In the genomic region with DNA sequence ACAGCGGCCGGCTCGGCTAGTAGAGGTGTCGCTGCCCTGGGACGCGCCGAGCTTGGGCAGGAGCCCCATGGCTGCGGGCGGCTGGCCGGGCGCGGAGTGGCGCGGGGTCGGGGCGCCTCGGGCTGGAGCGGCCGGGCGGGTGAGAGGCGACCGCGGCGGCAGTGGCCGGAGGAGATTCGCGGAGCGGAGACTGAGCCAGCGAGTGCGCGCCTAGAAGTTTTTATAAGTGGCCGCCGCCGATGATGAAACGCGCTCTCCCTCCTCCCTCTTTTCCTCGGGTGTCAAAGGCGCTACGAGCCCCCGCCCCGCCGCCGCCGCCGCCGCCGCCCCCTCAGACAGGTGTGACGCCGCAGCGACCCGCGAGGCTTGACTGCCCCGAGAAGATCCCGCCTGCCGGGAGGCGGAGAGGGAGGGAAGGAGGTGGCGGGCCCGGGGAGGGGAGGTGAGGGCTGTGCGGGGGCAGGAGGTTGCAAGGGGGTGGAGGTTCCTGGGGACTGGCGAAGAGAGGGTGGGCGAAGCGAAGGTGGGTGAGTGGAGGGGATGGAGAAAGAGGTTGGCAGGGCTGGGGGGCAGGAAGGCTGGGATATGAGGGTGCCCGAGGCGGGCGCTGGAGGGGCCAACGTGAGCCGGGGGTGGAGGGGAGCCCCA, we compare ENCODE assay signal across 8 cellular contexts. TPM values are rescaled to one million over a fixed set of nuclear protein-coding genes. Genes with fewer than 3 reads are reported as not detected.
DNase-seq lines count a peak whose midpoint lies in the region; ATAC-seq and TF ChIP-seq lines count a peak whose summit lies in the region.

A gene (minus strand): TSS at position 192 of the 648 bp plus-strand sequence. CDS start 123 bp downstream, at position 69.

- no peaks in the 10 kb centered on the region for H3K36me3 ChIP-seq in mesenchymal stem cell (ENCODE audit: control insufficient read depth in 1 of 2, insufficient read depth in 2 of 2, low read depth in 1 of 2, low read length in 2 of 2)

- no peak within 1 kb of the TSS for H2BK12ac ChIP-seq in mesenchymal stem cell (ENCODE audit: low read length in 2 of 2)

- H3K9me3 Mint-ChIP-seq in effector memory CD8-positive, alpha-beta T cell = peaks cover 0 to 3% of the 10 kb centered on the region in 2 donors
- no peaks in the 10 kb centered on the region for H3K9me3 Mint-ChIP-seq in type B pancreatic cell

- no peaks in the 10 kb centered on the region for H3K36me3 Mint-ChIP-seq in effector memory CD8-positive, alpha-beta T cell (ENCODE audit: insufficient read depth)
- H3K36me3 Mint-ChIP-seq in type B pancreatic cell = no peaks in the 10 kb centered on the region

- H3K4me3 ChIP-seq in mesenchymal stem cell (ENCODE audit: insufficient read depth in 1 of 2, low read depth in 1 of 2, low read length in 2 of 2) = peak within 1 kb of the TSS; percentile 58 to 75

- peak within 1 kb of the TSS in 1 of 2 experiments; percentile 83 for H3K23ac ChIP-seq in mesenchymal stem cell (ENCODE audit: low read length in 2 of 2)

- TF ChIP-seq CTCF in type B pancreatic cell (conservative IDR thresholded peaks at IDR 0.05) = no peak

- no peak within 1 kb of the TSS for H2BK15ac ChIP-seq in mesenchymal stem cell (ENCODE audit: low read depth, poor library complexity, severe bottlenecking)

- ATAC-seq in effector memory CD8-positive, alpha-beta T cell (replicated peaks) = no peak
- ATAC-seq in GM18873 (IDR thresholded peaks at IDR 0.05; ENCODE audit: low FRiP score, unreplicated experiment) = no peak

- peak within 1 kb of the TSS in 1 of 2 experiments; percentile 18 for H3K18ac ChIP-seq in mesenchymal stem cell (ENCODE audit: low read depth in 1 of 2, low read length in 2 of 2)

- H3K4ac ChIP-seq in mesenchymal stem cell (ENCODE audit: low read depth in 1 of 2, low read length in 2 of 2) = no peak within 1 kb of the TSS

- H3K4me2 ChIP-seq in mesenchymal stem cell (ENCODE audit: low read length, poor library complexity, severe bottlenecking) = peak within 1 kb of the TSS; percentile 99

- no peak within 1 kb of the TSS for H4K8ac ChIP-seq in mesenchymal stem cell (ENCODE audit: low read length)

- peaks cover 15% of the 10 kb centered on the region for H3K4me1 ChIP-seq in mesenchymal stem cell (ENCODE audit: control insufficient read depth, insufficient read depth, low read depth, low read length)

- H3K27ac ChIP-seq in mesenchymal stem cell (ENCODE audit: low read length, poor library complexity, severe bottlenecking) = no peak within 1 kb of the TSS

- peaks cover 2 to 3% of the 10 kb centered on the region in 2 donors for H3K4me1 Mint-ChIP-seq in effector memory CD8-positive, alpha-beta T cell (ENCODE audit: low read depth in 2 of 2)
- peaks cover 4% of the 10 kb centered on the region for H3K4me1 Mint-ChIP-seq in type B pancreatic cell (ENCODE audit: unreplicated experiment)

- no peaks in the 10 kb centered on the region for H3K79me1 ChIP-seq in mesenchymal stem cell (replicated peaks; ENCODE audit: low read length, poor library complexity, severe bottlenecking)

- no peak within 1 kb of the TSS for H2BK5ac ChIP-seq in mesenchymal stem cell (ENCODE audit: low read depth, low read length, poor library complexity, severe bottlenecking)

- H4K91ac ChIP-seq in mesenchymal stem cell (ENCODE audit: low read length) = no peak within 1 kb of the TSS

- no peak within 1 kb of the TSS for H2AFZ ChIP-seq in mesenchymal stem cell (ENCODE audit: low read depth, low read length)

- DNase-seq in DMS53 (lab: John Stamatoyannopoulos, UW) (peak; percentile 65), DMS53 treated with DMSO at 0.1 percent for 48 hours (lab: John Stamatoyannopoulos, UW; ENCODE audit: unreplicated experiment) (no peak), NCI-H345 (lab: John Stamatoyannopoulos, UW) (peak; percentile 33), mesenchymal stem cell (peak; percentile 27), type B pancreatic cell (ENCODE audit: extremely low spot score, unreplicated experiment) (no peak), COLO829 (ENCODE audit: low spot score) (no peak)
- DNase-seq in effector memory CD8-positive, alpha-beta T cell = no peak

- H3K9ac ChIP-seq in mesenchymal stem cell (ENCODE audit: low read length) = peak within 1 kb of the TSS; percentile 61

- H3K9me3 ChIP-seq in mesenchymal stem cell (ENCODE audit: control insufficient read depth, low read length) = no peaks in the 10 kb centered on the region

- 2% methylated on average over 44 of the region's 67 CpGs for WGBS in mesenchymal stem cell

- peaks cover 55 to 90% of the 10 kb centered on the region in 2 donors for H3K27me3 Mint-ChIP-seq in effector memory CD8-positive, alpha-beta T cell
- H3K27me3 Mint-ChIP-seq in type B pancreatic cell = peaks cover 48% of the 10 kb centered on the region

- H3K27ac Mint-ChIP-seq in effector memory CD8-positive, alpha-beta T cell = no peak within 1 kb of the TSS
- H3K27ac Mint-ChIP-seq in type B pancreatic cell = peak within 1 kb of the TSS; percentile 82

- H3K4me3 Mint-ChIP-seq in effector memory CD8-positive, alpha-beta T cell = peak within 1 kb of the TSS; percentile 44 to 48
- peak within 1 kb of the TSS; percentile 96 for H3K4me3 Mint-ChIP-seq in type B pancreatic cell

- H2BK120ac ChIP-seq in mesenchymal stem cell (ENCODE audit: low read depth, low read length) = no peak within 1 kb of the TSS

- peaks cover 24 to 48% of the 10 kb centered on the region in 2 experiments for H3K27me3 ChIP-seq in mesenchymal stem cell (ENCODE audit: control insufficient read depth in 1 of 2, insufficient read depth in 1 of 2, low read length in 2 of 2)

- peak within 1 kb of the TSS in 1 of 2 experiments; percentile 61 for H3K14ac ChIP-seq in mesenchymal stem cell (ENCODE audit: low read length in 2 of 2)

- no peak within 1 kb of the TSS for H2AK5ac ChIP-seq in mesenchymal stem cell (ENCODE audit: low read length, severe bottlenecking)

RNA-seq across cellular contexts. Expression of the gene that starts here (rescaled TPM):
- 1.2 TPM for polyA plus RNA-seq in mesenchymal stem cell (2013, experiment 1 of 2)
- polyA plus RNA-seq in mesenchymal stem cell (2013, experiment 2 of 2) = 1.4 TPM
- total RNA-seq in type B pancreatic cell (ENCODE audit: low replicate concordance) = 3.4 and 3.8 TPM in 2 replicates

Comparison
In these comparisons a context has a peak if more than half of its experiments do, and no peak if none do; other contexts are left out.
1. DNase-seq: peak in DMS53 (single experiment), NCI-H345 (single experiment) and mesenchymal stem cell (single experiment); none in DMS53 treated with DMSO at 0.1 percent for 48 hours (single experiment), effector memory CD8-positive, alpha-beta T cell (0 of 3), type B pancreatic cell (single experiment) and COLO829 (single experiment).